In the genomic region with DNA sequence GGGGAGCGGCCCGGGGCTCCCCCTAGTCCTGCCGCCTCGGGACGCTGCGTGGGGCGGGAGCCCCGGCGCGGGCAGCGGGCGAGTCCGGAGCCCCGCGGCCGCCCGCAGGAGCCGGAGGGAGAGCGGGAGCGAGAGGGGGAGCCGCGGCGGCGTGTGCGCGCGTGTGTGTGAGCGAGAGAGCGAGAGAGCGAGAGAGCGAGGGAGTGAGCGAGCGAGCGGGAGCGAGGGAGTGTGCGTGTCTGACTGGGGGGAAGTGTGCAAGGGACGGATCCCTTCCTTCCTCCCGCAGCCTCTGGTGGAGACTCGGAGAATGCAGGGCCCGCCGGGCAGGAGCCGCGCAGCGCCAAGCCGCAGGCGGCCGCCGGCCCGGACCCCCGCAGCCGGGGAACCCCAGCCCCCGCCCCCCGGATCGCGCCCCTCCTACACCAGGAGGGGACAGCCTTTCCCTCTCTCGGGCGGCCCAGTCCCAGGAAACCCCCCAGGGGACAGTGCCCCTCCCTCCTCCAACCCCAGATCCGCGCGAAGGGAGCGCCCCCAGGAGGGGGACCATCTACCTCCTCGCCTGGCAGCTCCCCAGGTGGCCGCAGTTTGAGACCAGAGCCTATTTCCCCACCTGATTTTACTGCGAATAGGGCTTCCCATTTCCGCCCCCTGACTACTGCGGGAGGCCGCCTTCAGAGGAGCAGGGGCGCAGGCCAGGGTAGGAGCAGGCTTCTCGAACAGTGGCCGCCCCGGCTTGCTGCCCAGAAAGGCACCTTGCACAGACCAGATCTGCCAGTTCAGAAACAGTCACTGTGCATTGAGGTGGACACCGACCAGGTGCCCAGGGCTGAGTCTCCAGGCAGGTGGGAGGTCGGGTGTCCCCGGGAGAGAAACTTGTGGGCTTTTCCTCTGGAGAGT, we compare ENCODE assay signal across 9 cellular contexts. TPM values are rescaled to one million over a fixed set of nuclear protein-coding genes. Genes with fewer than 3 reads are reported as not detected.
A peak's percentile ranks its signal among the peaks of the same experiment; 100 is the strongest.
DNase-seq lines count a peak whose midpoint lies in the region; ATAC-seq and TF ChIP-seq lines count a peak whose summit lies in the region.
"Had no signal": no experiment of that assay in that cellular context is flagged by ENCODE, and none has a peak within 500 bp of the region (broad histone marks: within the 10 kb centered on the region; RNA-seq: fewer than 3 reads in every experiment).

A gene with protein sequence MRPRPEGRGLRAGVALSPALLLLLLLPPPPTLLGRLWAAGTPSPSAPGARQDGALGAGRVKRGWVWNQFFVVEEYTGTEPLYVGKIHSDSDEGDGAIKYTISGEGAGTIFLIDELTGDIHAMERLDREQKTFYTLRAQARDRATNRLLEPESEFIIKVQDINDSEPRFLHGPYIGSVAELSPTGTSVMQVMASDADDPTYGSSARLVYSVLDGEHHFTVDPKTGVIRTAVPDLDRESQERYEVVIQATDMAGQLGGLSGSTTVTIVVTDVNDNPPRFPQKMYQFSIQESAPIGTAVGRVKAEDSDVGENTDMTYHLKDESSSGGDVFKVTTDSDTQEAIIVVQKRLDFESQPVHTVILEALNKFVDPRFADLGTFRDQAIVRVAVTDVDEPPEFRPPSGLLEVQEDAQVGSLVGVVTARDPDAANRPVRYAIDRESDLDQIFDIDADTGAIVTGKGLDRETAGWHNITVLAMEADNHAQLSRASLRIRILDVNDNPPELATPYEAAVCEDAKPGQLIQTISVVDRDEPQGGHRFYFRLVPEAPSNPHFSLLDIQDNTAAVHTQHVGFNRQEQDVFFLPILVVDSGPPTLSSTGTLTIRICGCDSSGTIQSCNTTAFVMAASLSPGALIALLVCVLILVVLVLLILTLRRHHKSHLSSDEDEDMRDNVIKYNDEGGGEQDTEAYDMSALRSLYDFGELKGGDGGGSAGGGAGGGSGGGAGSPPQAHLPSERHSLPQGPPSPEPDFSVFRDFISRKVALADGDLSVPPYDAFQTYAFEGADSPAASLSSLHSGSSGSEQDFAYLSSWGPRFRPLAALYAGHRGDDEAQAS (minus strand): TSS at position 241 of the 900 bp plus-strand sequence. CDS start 57,204 bp downstream, outside the sequence.

- H3K27me3 ChIP-seq in AG04450 (ENCODE audit: control insufficient read depth, insufficient read depth, low read length) (peaks cover 77% of the 10 kb centered on the region), esophagus squamous epithelium (peaks cover 6 to 100% (median 17%) of the 10 kb centered on the region in 4 donors), upper lobe of right lung (peaks cover 92% of the 10 kb centered on the region)

- CTCF ChIA-PET in AG04450 (lab: Charles Lee), result no interaction called here

- 0 to 6% methylated on average over 3 to 7 of the region's 74 CpGs for WGBS in esophagus squamous epithelium, 2 donors

- peaks cover 54 to 74% of the 10 kb centered on the region in 2 donors for H3K27me3 Mint-ChIP-seq in natural killer cell (ENCODE audit: low read depth in 2 of 2)

- H3K27ac Mint-ChIP-seq in natural killer cell, result no peak within 1 kb of the TSS

- peak within 1 kb of the TSS; percentile 73 for H3K4me3 Mint-ChIP-seq in natural killer cell

- intact Hi-C loops in esophagus squamous epithelium (cut with DNase I), result no loop called here
- intact Hi-C loops in natural killer cell (cut with micrococcal nuclease), result no loop called here
- intact Hi-C loops in upper lobe of right lung (cut with DNase I), result no loop called here

- no peaks in the 10 kb centered on the region for H3K36me3 Mint-ChIP-seq in natural killer cell

- ATAC-seq in natural killer cell (peak in 2 of 3 donors; percentile 50 to 52), upper lobe of right lung (peak; percentile 74), HG03039 (IDR thresholded peaks at IDR 0.05; ENCODE audit: unreplicated experiment) (no peak)

- peaks cover 0 to 21% of the 10 kb centered on the region in 2 donors for H3K4me1 Mint-ChIP-seq in natural killer cell

- peaks cover 15 to 62% (median 25%) of the 10 kb centered on the region in 3 donors for H3K4me1 ChIP-seq in esophagus squamous epithelium
- peaks cover 5% of the 10 kb centered on the region for H3K4me1 ChIP-seq in upper lobe of right lung

- H3K36me3 ChIP-seq in esophagus squamous epithelium (no peaks in the 10 kb centered on the region), upper lobe of right lung (no peaks in the 10 kb centered on the region)

- TF ChIP-seq POLR2A in esophagus squamous epithelium (IDR thresholded peaks at IDR 0.05), result no peak

- DNase-seq in AG04450 (ENCODE audit: low read depth, low spot score), result no peak
- peak; percentile 78 for DNase-seq in GM20000 (ENCODE audit: low spot score)
- peak; percentile 49 to 89 for DNase-seq in NCI-H526 (lab: John Stamatoyannopoulos, UW)
- peak; percentile 49 for DNase-seq in activated T-cell treated with anti-CD3 and anti-CD28 coated beads, Interleukin-2, amount 50 U/mL, for 1 hour
- DNase-seq in esophagus squamous epithelium (lab: John Stamatoyannopoulos, UW), result no peak
- DNase-seq in natural killer cell, result peak; percentile 22
- no peak for DNase-seq in upper lobe of right lung

- peak within 1 kb of the TSS; percentile 41 for H3K4me3 ChIP-seq in AG04450 (ENCODE audit: low read depth, low read length)
- peak within 1 kb of the TSS; percentile 30 to 71 (median 43) for H3K4me3 ChIP-seq in esophagus squamous epithelium
- H3K4me3 ChIP-seq in upper lobe of right lung, result peak within 1 kb of the TSS; percentile 45

- H3K9me3 Mint-ChIP-seq in natural killer cell, result no peaks in the 10 kb centered on the region

- H3K27ac ChIP-seq in AG04450 (ENCODE audit: low read depth, low read length) (no peak within 1 kb of the TSS), esophagus squamous epithelium (peak within 1 kb of the TSS in 1 of 4 donors; percentile 5), upper lobe of right lung (no peak within 1 kb of the TSS)

- POLR2A ChIA-PET in AG04450 (lab: Yijun Ruan, JAX), result no interaction called here

- peak; percentile 31; the same call in 1 of the 2 replicates for TF ChIP-seq CTCF in AG04450 (IDR thresholded peaks at IDR 0.05; ENCODE audit: low read depth, low read length)
- TF ChIP-seq CTCF in GM20000 (IDR thresholded peaks at IDR 0.05; ENCODE audit: extremely low read depth, missing control alignments), result no peak
- TF ChIP-seq CTCF in esophagus squamous epithelium (IDR thresholded peaks at IDR 0.05), result peak in 4 of 6 experiments; percentile 20 to 50 (median 38)
- TF ChIP-seq CTCF in natural killer cell (IDR thresholded peaks at IDR 0.05), result no peak
- peak; percentile 28 for TF ChIP-seq CTCF in upper lobe of right lung (IDR thresholded peaks at IDR 0.05)

- no peaks in the 10 kb centered on the region; the same call in 1 of the 2 replicates for H3K9me3 ChIP-seq in AG04450 (ENCODE audit: control insufficient read depth, insufficient read depth, low read length)
- H3K9me3 ChIP-seq in esophagus squamous epithelium, result no peaks in the 10 kb centered on the region
- H3K9me3 ChIP-seq in upper lobe of right lung, result no peaks in the 10 kb centered on the region

RNA-seq across cellular contexts. Expression of the gene that starts here (rescaled TPM):
- polyA plus RNA-seq in AG04450 (2011; rRNA removed), result not detected in 2 replicates
- polyA minus RNA-seq in AG04450 (2011; rRNA and poly(A)+ RNA removed), result not detected in 2 replicates
- total RNA-seq in esophagus squamous epithelium (1 to 10 TPM in 2 of 4 donors, under 1 TPM in 2; 0.11 to 2.3 (median 0.76) TPM), natural killer cell (not detected), upper lobe of right lung (0.46 TPM)
- total RNA-seq: renal cortical epithelial cell had no signal

Comparison
In these comparisons a context has a peak if more than half of its experiments do, and no peak if none do; other contexts are left out.
1. Peak in DNase-seq and ATAC-seq in natural killer cell; RNA of the gene not detected or under 1 TPM.
2. Peak in ATAC-seq and H3K4me3 ChIP-seq in upper lobe of right lung; RNA of the gene not detected or under 1 TPM.
3. DNase-seq: peak in GM20000 (single experiment), NCI-H526 (2 of 2) and activated T-cell treated with anti-CD3 and anti-CD28 coated beads, Interleukin-2, amount 50 U/mL, for 1 hour (single experiment); none in AG04450 (single experiment), esophagus squamous epithelium (single experiment) and upper lobe of right lung (single experiment).
4. CTCF ChIP-seq: peak in AG04450 (single experiment), esophagus squamous epithelium (4 of 6) and upper lobe of right lung (single experiment); none in GM20000 (single experiment) and natural killer cell (single experiment).
5. Peak in every context shown above with its lines, with median percentiles within 50 percentile points of each other: H3K4me3 ChIP-seq.